1 cellular context compared by ENCODE assay signal in the genomic region with DNA sequence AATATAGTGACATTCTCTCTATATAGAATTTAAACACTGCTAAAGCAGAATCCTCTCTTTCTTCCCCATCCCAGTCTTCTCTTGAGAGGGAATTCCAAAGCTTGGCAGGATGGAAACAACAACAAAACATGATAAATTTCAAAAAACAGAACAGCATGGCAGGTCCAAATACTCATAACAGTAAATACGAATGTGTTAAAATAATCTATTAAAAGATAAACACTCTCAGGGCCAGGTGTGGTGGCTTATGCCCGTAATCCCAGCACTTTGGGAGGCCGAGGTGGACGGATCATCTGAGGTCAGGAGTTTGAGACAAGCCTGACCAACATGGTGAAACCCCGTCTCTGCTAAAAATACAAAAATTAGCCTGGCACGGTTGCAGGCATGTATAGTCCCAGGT.
A peak's percentile ranks its signal among the peaks of the same experiment; 100 is the strongest.
TF ChIP-seq lines count a peak whose summit lies in the region.

No MANE protein-coding gene starts in this region.

TF ChIP-seq in HEK293, 187 proteins besides CTCF, POLR2A, EP300 and RAD21:
- peak; percentile 22 for TF ChIP-seq SETDB1 (IDR thresholded peaks at IDR 0.05; ENCODE audit: insufficient read length, low read length)
